Comparison of ENCODE assay signal across 26 cellular contexts in the genomic region with DNA sequence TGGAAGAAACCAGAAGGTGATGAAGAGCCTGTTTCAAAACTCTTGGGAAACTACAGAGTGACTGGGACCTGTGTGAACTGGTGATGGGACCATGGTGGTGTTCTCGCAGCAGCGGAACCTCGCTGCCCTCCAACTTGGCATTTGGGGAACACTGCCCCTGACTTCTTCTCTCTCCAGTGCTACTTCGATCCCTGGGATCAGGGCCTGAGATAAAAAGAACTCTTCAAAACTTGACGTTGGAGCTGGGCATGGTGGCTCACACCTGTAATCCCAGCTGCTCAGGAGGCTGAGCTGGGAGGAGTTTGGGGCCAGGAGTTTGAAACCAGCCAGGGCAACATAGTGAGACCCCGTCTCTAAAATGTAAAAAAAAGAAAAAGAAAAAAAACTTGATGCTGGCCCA. TPM values are rescaled to one million over a fixed set of nuclear protein-coding genes. Genes with fewer than 3 reads are reported as not detected.
DNase-seq lines count a peak whose midpoint lies in the region; ATAC-seq and TF ChIP-seq lines count a peak whose summit lies in the region.
"Had no signal": no experiment of that assay in that cellular context is flagged by ENCODE, and none has a peak within 500 bp of the region (broad histone marks: within the 10 kb centered on the region; RNA-seq: fewer than 3 reads in every experiment).

No MANE protein-coding gene starts in this region.

- H3K9me3 ChIP-seq in colonic mucosa: no peaks in the 10 kb centered on the region

- no peaks in the 10 kb centered on the region for H3K27me3 ChIP-seq in colonic mucosa

- TF ChIP-seq CTCF in colonic mucosa (IDR thresholded peaks at IDR 0.05): no peak

- intact Hi-C loops in colonic mucosa (cut with DNase I): no loop called here

- H3K4me1 ChIP-seq in colonic mucosa: no peaks in the 10 kb centered on the region

- DNase-seq in activated effector memory CD4-positive, alpha-beta T cell treated with anti-CD3 and anti-CD28 coated beads, Interleukin-2, amount 50 U/mL, for 16 hours: peak; percentile 22
- no peak for DNase-seq in activated effector memory CD4-positive, alpha-beta T cell treated with Interleukin-2 at 50 U/mL for 16 hours
- DNase-seq in colonic mucosa: peak; percentile 11
- peak; percentile 8 for DNase-seq in left lobe of liver (ENCODE audit: low spot score)
- no peak for DNase-seq in NCI-H510A treated with DMSO at 0.1 percent for 48 hours (lab: John Stamatoyannopoulos, UW)
- DNase-seq in C1 segment of cervical spinal cord (lab: John Stamatoyannopoulos, UW): no peak
- DNase-seq: CD4-positive, CD25-positive, alpha-beta regulatory T cell; DMS153; DND-41; Karpas-422; NCI-H1092; NCI-H1417 treated with DMSO at 0.1 percent for 48 hours; NCI-H1694 treated with DMSO at 0.1 percent for 48 hours; NCI-H2081 treated with DMSO at 0.1 percent for 48 hours; NCI-H2171 treated with DMSO at 0.1 percent for 48 hours; NCI-H345; NCI-H524; NCI-H82; NK-92 treated with Interleukin-12 subunit alpha and Interleukin-12 subunit beta, amount 100 ng/mL, for 24 hours; PC-9; RPMI8226; SHP77 treated with DMSO at 0.1 percent for 48 hours had no signal

- no peaks in the 10 kb centered on the region for H3K36me3 ChIP-seq in colonic mucosa

- no peak overlapping the region for H3K9ac ChIP-seq in colonic mucosa (ENCODE audit: low read depth in 2 of 2, low read length in 2 of 2)

- H3K4me3 ChIP-seq in colonic mucosa: no peak overlapping the region
- H3K4me3 ChIP-seq: PC-9, SK-N-MC had no signal

- no peak overlapping the region for H3K27ac ChIP-seq in colonic mucosa
- H3K27ac ChIP-seq: PC-9, SK-N-MC had no signal

- ATAC-seq in left lobe of liver: no peak
- ATAC-seq in GM19397 (IDR thresholded peaks at IDR 0.05; ENCODE audit: unreplicated experiment): no peak

RNA-seq across cellular contexts. Expression of a gene that starts 18.1 kb away (rescaled TPM):
- total RNA-seq in colonic mucosa (1 to 10 TPM; 7.8 to 9.9 TPM), left lobe of liver (0.40 TPM)
- total RNA-seq: CD4-positive, CD25-positive, alpha-beta regulatory T cell had no signal

RNA-seq across cellular contexts. Expression of a gene that starts 48.2 kb away (rescaled TPM):
- total RNA-seq in colonic mucosa (under 1 TPM; 0.82 to 0.85 TPM), left lobe of liver (0.86 TPM)
- total RNA-seq: A172, HT-29 had no signal

Comparison
In these comparisons a context has a peak if more than half of its experiments do, and no peak if none do; other contexts are left out.
1. DNase-seq: peak in activated effector memory CD4-positive, alpha-beta T cell treated with anti-CD3 and anti-CD28 coated beads, Interleukin-2, amount 50 U/mL, for 16 hours (single experiment), colonic mucosa (single experiment) and left lobe of liver (single experiment); none in activated effector memory CD4-positive, alpha-beta T cell treated with Interleukin-2 at 50 U/mL for 16 hours (single experiment), NCI-H510A treated with DMSO at 0.1 percent for 48 hours (single experiment) and C1 segment of cervical spinal cord (0 of 14).